In the genomic region with DNA sequence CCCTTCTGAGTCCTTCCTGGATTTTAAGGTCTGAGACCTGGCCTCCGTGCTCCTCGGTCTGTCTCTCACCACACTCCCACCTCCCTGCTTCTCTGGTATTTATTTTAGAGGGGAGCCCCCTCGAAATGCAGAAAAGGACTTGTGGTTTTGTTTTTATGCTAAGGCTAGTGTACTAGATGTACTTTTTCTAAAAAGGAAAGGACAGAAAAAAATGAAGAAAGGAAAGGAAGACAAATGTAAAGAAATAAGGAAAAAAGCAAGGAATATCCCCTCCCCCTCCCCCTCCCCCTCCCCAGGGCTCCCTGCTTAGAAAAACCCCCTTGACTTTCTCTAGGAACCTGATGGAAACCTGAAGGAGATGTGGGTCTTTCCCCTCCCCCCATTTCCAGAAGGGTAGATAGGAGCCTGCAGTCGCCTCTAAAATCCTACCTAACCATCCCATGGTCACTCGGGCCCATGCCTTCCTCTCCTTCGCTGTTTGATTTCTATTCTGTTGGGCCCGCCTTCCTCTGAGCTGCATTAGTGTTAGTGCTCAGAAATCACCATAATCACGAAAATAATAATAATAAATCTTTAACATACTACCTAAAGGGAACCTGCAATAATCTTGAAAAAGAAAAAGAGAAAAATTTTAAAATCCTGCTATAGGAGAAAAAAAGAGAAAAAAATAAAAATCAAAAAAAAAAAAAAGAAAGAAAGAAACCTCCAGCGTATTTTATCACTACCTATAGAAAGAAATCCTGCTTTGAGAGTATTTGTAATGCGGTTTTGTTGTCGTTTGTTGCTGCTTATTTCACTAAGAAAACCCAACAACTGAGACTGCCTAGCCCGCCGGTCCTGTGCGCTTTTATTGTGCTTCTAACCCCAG, we compare ENCODE assay signal across 26 cellular contexts. TPM values are rescaled to one million over a fixed set of nuclear protein-coding genes. Genes with fewer than 3 reads are reported as not detected.
A peak's percentile ranks its signal among the peaks of the same experiment; 100 is the strongest.
DNase-seq lines count a peak whose midpoint lies in the region; ATAC-seq, FAIRE-seq and TF ChIP-seq lines count a peak whose summit lies in the region.
"Had no signal": no experiment of that assay in that cellular context is flagged by ENCODE, and none has a peak within 500 bp of the region (broad histone marks: within the 10 kb centered on the region; RNA-seq: fewer than 3 reads in every experiment).

No MANE protein-coding gene starts in this region.

- no peak for FAIRE-seq in small intestine (lab: Jason Lieb, UNC)

- intact Hi-C loops in tibial artery (cut with DNase I; ENCODE audit: low total_unique reads), result no loop called here

- peak overlapping the region; percentile 85 for H3K4me2 ChIP-seq in mesenchymal stem cell (ENCODE audit: low read length, poor library complexity, severe bottlenecking)

- H3K36me3 ChIP-seq in SJSA1, result no peaks in the 10 kb centered on the region
- no peaks in the 10 kb centered on the region for H3K36me3 ChIP-seq in mesenchymal stem cell (ENCODE audit: control insufficient read depth in 1 of 2, insufficient read depth in 2 of 2, low read depth in 1 of 2, low read length in 2 of 2)
- H3K36me3 ChIP-seq in tibial artery, result no peaks in the 10 kb centered on the region
- H3K36me3 ChIP-seq in small intestine (ENCODE audit: control insufficient read depth in 2 of 2, insufficient read depth in 2 of 2, low read length in 2 of 2), result no peaks in the 10 kb centered on the region
- H3K36me3 ChIP-seq: cardiac muscle cell, gastroesophageal sphincter, sigmoid colon had no signal

- H3K27ac ChIP-seq in SJSA1 (peak overlapping the region; percentile 84), mesenchymal stem cell (ENCODE audit: low read length, poor library complexity, severe bottlenecking) (peak overlapping the region; percentile 98), tibial artery (peak overlapping the region; percentile 98), small intestine (ENCODE audit: low read depth in 1 of 2, low read length in 1 of 2) (no peak overlapping the region)
- H3K27ac ChIP-seq: cardiac muscle cell, gastroesophageal sphincter, sigmoid colon had no signal

- no peak for TF ChIP-seq CTCF in tibial artery (IDR thresholded peaks at IDR 0.05)

- H3K4me3 Mint-ChIP-seq in activated naive CD4-positive, alpha-beta T cell treated with anti-CD3 and anti-CD28 coated beads, Interleukin-2, amount 50 U/mL, for 24 hours, result no peak overlapping the region

- H3K4me1 ChIP-seq in SJSA1 (replicated peaks), result peaks cover 68% of the 10 kb centered on the region
- H3K4me1 ChIP-seq in mesenchymal stem cell (ENCODE audit: control insufficient read depth, insufficient read depth, low read depth, low read length), result peaks cover 32% of the 10 kb centered on the region
- peaks cover 0 to 80% (median 44%) of the 10 kb centered on the region in 4 donors for H3K4me1 ChIP-seq in tibial artery
- no peaks in the 10 kb centered on the region for H3K4me1 ChIP-seq in small intestine (ENCODE audit: control insufficient read depth in 2 of 2, insufficient read depth in 1 of 2, low read depth in 1 of 2, low read length in 1 of 2)

- H2AFZ ChIP-seq in mesenchymal stem cell (ENCODE audit: low read depth, low read length), result no peak overlapping the region

- H3K4me3 ChIP-seq in SJSA1 (peak overlapping the region; percentile 37), mesenchymal stem cell (ENCODE audit: insufficient read depth in 1 of 2, low read depth in 1 of 2, low read length in 2 of 2) (peak overlapping the region in 1 of 2 experiments; percentile 85), tibial artery (peak overlapping the region in 1 of 2 donors; percentile 64), small intestine (ENCODE audit: low read depth in 1 of 2, low read length in 2 of 2) (no peak overlapping the region)
- H3K4me3 ChIP-seq: cardiac muscle cell, gastroesophageal sphincter, mucosa of descending colon, sigmoid colon had no signal

- 24% methylated on average over 4 of the region's 14 CpGs for WGBS in mesenchymal stem cell
- WGBS in small intestine, 3 donors, result 31 to 38% (median 31%) methylated on average over 14 of the region's 14 CpGs

- peak overlapping the region; percentile 96 for H3K9ac ChIP-seq in mesenchymal stem cell (ENCODE audit: low read length)

- no peaks in the 10 kb centered on the region for H3K79me1 ChIP-seq in mesenchymal stem cell (replicated peaks; ENCODE audit: low read length, poor library complexity, severe bottlenecking)

- H2BK5ac ChIP-seq in mesenchymal stem cell (ENCODE audit: low read depth, low read length, poor library complexity, severe bottlenecking), result no peak overlapping the region

- H3K27me3 Mint-ChIP-seq in activated naive CD4-positive, alpha-beta T cell treated with anti-CD3 and anti-CD28 coated beads, Interleukin-2, amount 50 U/mL, for 24 hours, result peaks cover 64% of the 10 kb centered on the region

- H3K27ac Mint-ChIP-seq in activated naive CD4-positive, alpha-beta T cell treated with anti-CD3 and anti-CD28 coated beads, Interleukin-2, amount 50 U/mL, for 24 hours, result peak overlapping the region; percentile 76
- no peak overlapping the region for H3K27ac Mint-ChIP-seq in activated naive CD4-positive, alpha-beta T cell treated with anti-CD3 and anti-CD28 coated beads, Interleukin-2, amount 50 U/mL, for 72 hours
- H3K27ac Mint-ChIP-seq: CD4-positive, CD25-positive, alpha-beta regulatory T cell had no signal

- H4K91ac ChIP-seq in mesenchymal stem cell (ENCODE audit: low read length), result no peak overlapping the region

- ATAC-seq in activated naive CD4-positive, alpha-beta T cell treated with anti-CD3 and anti-CD28 coated beads, Interleukin-2, amount 50 U/mL, for 72 hours, result no peak
- ATAC-seq in HG03108 (IDR thresholded peaks at IDR 0.05; ENCODE audit: unreplicated experiment), result no peak
- ATAC-seq: gastroesophageal sphincter, left lobe of liver, mucosa of descending colon had no signal

- H3K9me3 Mint-ChIP-seq in activated naive CD4-positive, alpha-beta T cell treated with anti-CD3 and anti-CD28 coated beads, Interleukin-2, amount 50 U/mL, for 24 hours, result no peaks in the 10 kb centered on the region
- no peaks in the 10 kb centered on the region for H3K9me3 Mint-ChIP-seq in activated naive CD4-positive, alpha-beta T cell treated with anti-CD3 and anti-CD28 coated beads, Interleukin-2, amount 50 U/mL, for 72 hours

- H3K9me3 ChIP-seq in SJSA1 (replicated peaks) (no peaks in the 10 kb centered on the region), mesenchymal stem cell (ENCODE audit: control insufficient read depth, low read length) (no peaks in the 10 kb centered on the region), tibial artery (no peaks in the 10 kb centered on the region), small intestine (ENCODE audit: control insufficient read depth, low read depth) (no peaks in the 10 kb centered on the region)
- H3K9me3 ChIP-seq: gastroesophageal sphincter, mucosa of descending colon, sigmoid colon had no signal

- H3K23ac ChIP-seq in mesenchymal stem cell (ENCODE audit: low read length in 2 of 2), result peak overlapping the region in 1 of 2 experiments; percentile 36

- peak overlapping the region; percentile 75 for H2AK5ac ChIP-seq in mesenchymal stem cell (ENCODE audit: low read length, severe bottlenecking)

- H4K8ac ChIP-seq in mesenchymal stem cell (ENCODE audit: low read length), result peak overlapping the region; percentile 60

- H2BK15ac ChIP-seq in mesenchymal stem cell (ENCODE audit: low read depth, poor library complexity, severe bottlenecking), result no peak overlapping the region

- peaks cover 35% of the 10 kb centered on the region for H3K4me1 Mint-ChIP-seq in activated naive CD4-positive, alpha-beta T cell treated with anti-CD3 and anti-CD28 coated beads, Interleukin-2, amount 50 U/mL, for 24 hours

- no peak overlapping the region for H2BK12ac ChIP-seq in mesenchymal stem cell (ENCODE audit: low read length in 2 of 2)

- H3K18ac ChIP-seq in mesenchymal stem cell (ENCODE audit: low read depth in 1 of 2, low read length in 2 of 2), result peak overlapping the region in 1 of 2 experiments; percentile 83

- no peaks in the 10 kb centered on the region for H3K27me3 ChIP-seq in SJSA1 (replicated peaks)
- no peaks in the 10 kb centered on the region for H3K27me3 ChIP-seq in mesenchymal stem cell (ENCODE audit: control insufficient read depth in 1 of 2, insufficient read depth in 1 of 2, low read length in 2 of 2)
- H3K27me3 ChIP-seq in tibial artery, result no peaks in the 10 kb centered on the region
- peaks cover 12 to 64% of the 10 kb centered on the region in 2 donors for H3K27me3 ChIP-seq in small intestine (ENCODE audit: control insufficient read depth in 2 of 2, insufficient read depth in 2 of 2, low read length in 2 of 2)

- H3K14ac ChIP-seq in mesenchymal stem cell (ENCODE audit: low read length in 2 of 2), result peak overlapping the region in 1 of 2 experiments; percentile 36

- H3K36me3 Mint-ChIP-seq in activated naive CD4-positive, alpha-beta T cell treated with anti-CD3 and anti-CD28 coated beads, Interleukin-2, amount 50 U/mL, for 24 hours, result no peaks in the 10 kb centered on the region
- peaks cover 0 to 7% of the 10 kb centered on the region in 2 donors for H3K36me3 Mint-ChIP-seq in activated naive CD4-positive, alpha-beta T cell treated with anti-CD3 and anti-CD28 coated beads, Interleukin-2, amount 50 U/mL, for 72 hours
- H3K36me3 Mint-ChIP-seq: CD4-positive, CD25-positive, alpha-beta regulatory T cell had no signal

- no peak overlapping the region for H2BK120ac ChIP-seq in mesenchymal stem cell (ENCODE audit: low read depth, low read length)

- DNase-seq in activated naive CD4-positive, alpha-beta T cell treated with anti-CD3 and anti-CD28 coated beads, Interleukin-2, amount 50 U/mL, for 72 hours (ENCODE audit: low spot score in 2 of 2), result no peak
- DNase-seq in SJSA1 (ENCODE audit: low read depth in 1 of 2, low spot score in 2 of 2) (peak in 1 of 2 experiments; percentile 47), mesenchymal stem cell (no peak), tibial artery (no peak), putamen (ENCODE audit: low spot score) (no peak), small intestine (no peak)
- DNase-seq: 8988T; activated CD4-positive, CD25-positive, alpha-beta regulatory T cell; CD4-positive, CD25-positive, alpha-beta regulatory T cell; IMR-90; mucosa of descending colon; NCI-H1092 treated with DMSO at 0.1 percent for 48 hours; NCI-H2081 treated with DMSO at 0.1 percent for 48 hours; NCI-H510A treated with DMSO at 0.1 percent for 48 hours; occipital lobe; Right ventricle myocardium superior; sigmoid colon; stimulated activated CD4-positive, alpha-beta T cell treated with anti-CD3 and anti-CD28 coated beads, Interleukin-2, amount 100 ng/mL, for 48 hours had no signal

- peak overlapping the region in 1 of 2 experiments; percentile 80 for H3K4ac ChIP-seq in mesenchymal stem cell (ENCODE audit: low read depth in 1 of 2, low read length in 2 of 2)

RNA-seq across cellular contexts. Expression of a gene that starts 3.1 kb away (rescaled TPM):
- not detected for total RNA-seq in activated naive CD4-positive, alpha-beta T cell treated with anti-CD3 and anti-CD28 coated beads, Interleukin-2, amount 50 U/mL, for 72 hours
- total RNA-seq in SJSA1 (2014; rRNA removed; shearing (Covaris generic)), result 0.19 and 1.3 TPM in 2 replicates
- 66.4 TPM for polyA plus RNA-seq in mesenchymal stem cell (2013, experiment 1 of 2)
- 67.1 TPM for polyA plus RNA-seq in mesenchymal stem cell (2013, experiment 2 of 2)
- polyA plus RNA-seq in small intestine, result under 1 TPM in 1 of 3 donors, not detected in 2; 0.03 TPM
- total RNA-seq: activated CD8-positive, alpha-beta memory T cell treated with anti-CD3 and anti-CD28 coated beads for 36 hours; CD4-positive, CD25-positive, alpha-beta regulatory T cell; dermis microvascular lymphatic vessel endothelial cell; left lobe of liver; mucosa of descending colon; occipital lobe; Right ventricle myocardium superior; sigmoid colon; T-helper 1 cell treated with Interleukin-12 subunit alpha and Interleukin-12 subunit beta and Interleukin-4 antibody, amounts not matched to agents 30 ng/mL and 1 ng/mL, for 36 hours had no signal
- polyA plus RNA-seq: cardiac muscle cell; CD4-positive, CD25-positive, alpha-beta regulatory T cell had no signal

RNA-seq across cellular contexts. Expression of a gene that starts 11.9 kb away (rescaled TPM):
- total RNA-seq in activated naive CD4-positive, alpha-beta T cell treated with anti-CD3 and anti-CD28 coated beads, Interleukin-2, amount 50 U/mL, for 72 hours, result not detected
- 9.6 and 14.2 TPM in 2 replicates for total RNA-seq in SJSA1 (2014; rRNA removed; shearing (Covaris generic))
- polyA plus RNA-seq in mesenchymal stem cell (2013, experiment 1 of 2), result 18.0 TPM
- polyA plus RNA-seq in mesenchymal stem cell (2013, experiment 2 of 2), result 18.5 TPM
- not detected for polyA plus RNA-seq in small intestine
- total RNA-seq: activated CD8-positive, alpha-beta memory T cell treated with anti-CD3 and anti-CD28 coated beads for 36 hours; cardiac muscle cell; CD4-positive, CD25-positive, alpha-beta regulatory T cell; gastroesophageal sphincter; IMR-90; left lobe of liver; mucosa of descending colon; occipital lobe; Right ventricle myocardium superior; sigmoid colon; T-helper 1 cell treated with Interleukin-12 subunit alpha and Interleukin-12 subunit beta and Interleukin-4 antibody, amounts not matched to agents 30 ng/mL and 1 ng/mL, for 36 hours had no signal
- polyA plus RNA-seq: cardiac muscle cell; CD4-positive, CD25-positive, alpha-beta regulatory T cell had no signal

RNA-seq across cellular contexts. Expression of a gene that starts 16.3 kb away (rescaled TPM):
- not detected for total RNA-seq in activated naive CD4-positive, alpha-beta T cell treated with anti-CD3 and anti-CD28 coated beads, Interleukin-2, amount 50 U/mL, for 72 hours
- total RNA-seq in SJSA1 (2014; rRNA removed; shearing (Covaris generic)), result 2.9 and 6.2 TPM in 2 replicates
- 49.1 TPM for polyA plus RNA-seq in mesenchymal stem cell (2013, experiment 1 of 2)
- polyA plus RNA-seq in mesenchymal stem cell (2013, experiment 2 of 2), result 49.1 TPM
- 1 to 10 TPM in 2 of 3 donors, not detected in 1; 1.5 to 1.9 TPM for polyA plus RNA-seq in small intestine
- total RNA-seq: activated CD8-positive, alpha-beta memory T cell treated with anti-CD3 and anti-CD28 coated beads for 36 hours; cardiac muscle cell; CD4-positive, CD25-positive, alpha-beta regulatory T cell; dermis microvascular lymphatic vessel endothelial cell; IMR-90; left lobe of liver; occipital lobe; sigmoid colon; T-helper 1 cell treated with Interleukin-12 subunit alpha and Interleukin-12 subunit beta and Interleukin-4 antibody, amounts not matched to agents 30 ng/mL and 1 ng/mL, for 36 hours had no signal
- polyA plus RNA-seq: cardiac muscle cell; CD4-positive, CD25-positive, alpha-beta regulatory T cell; sigmoid colon had no signal

RNA-seq across cellular contexts. Expression of a gene that starts 21.0 kb away (rescaled TPM):
- not detected for total RNA-seq in activated naive CD4-positive, alpha-beta T cell treated with anti-CD3 and anti-CD28 coated beads, Interleukin-2, amount 50 U/mL, for 72 hours
- not detected in 2 replicates for total RNA-seq in SJSA1 (2014; rRNA removed; shearing (Covaris generic))
- polyA plus RNA-seq in mesenchymal stem cell (2013, experiment 1 of 2), result 0.30 TPM
- 0.27 TPM for polyA plus RNA-seq in mesenchymal stem cell (2013, experiment 2 of 2)
- under 1 TPM in 1 of 3 donors, not detected in 2; 0.63 TPM for polyA plus RNA-seq in small intestine
- total RNA-seq: activated CD8-positive, alpha-beta memory T cell treated with anti-CD3 and anti-CD28 coated beads for 36 hours; cardiac muscle cell; CD4-positive, CD25-positive, alpha-beta regulatory T cell; dermis microvascular lymphatic vessel endothelial cell; IMR-90; left lobe of liver; mucosa of descending colon; occipital lobe; Right ventricle myocardium superior; T-helper 1 cell treated with Interleukin-12 subunit alpha and Interleukin-12 subunit beta and Interleukin-4 antibody, amounts not matched to agents 30 ng/mL and 1 ng/mL, for 36 hours had no signal
- polyA plus RNA-seq: cardiac muscle cell; CD4-positive, CD25-positive, alpha-beta regulatory T cell; IMR-90 had no signal

RNA-seq across cellular contexts. Expression of a gene that starts 27.0 kb away (rescaled TPM):
- total RNA-seq in activated naive CD4-positive, alpha-beta T cell treated with anti-CD3 and anti-CD28 coated beads, Interleukin-2, amount 50 U/mL, for 72 hours, result not detected
- total RNA-seq in SJSA1 (2014; rRNA removed; shearing (Covaris generic)), result 3.2 and 7.5 TPM in 2 replicates
- polyA plus RNA-seq in mesenchymal stem cell (2013, experiment 1 of 2), result 8.9 TPM
- 9.4 TPM for polyA plus RNA-seq in mesenchymal stem cell (2013, experiment 2 of 2)
- not detected for polyA plus RNA-seq in small intestine
- total RNA-seq: activated CD8-positive, alpha-beta memory T cell treated with anti-CD3 and anti-CD28 coated beads for 36 hours; cardiac muscle cell; CD4-positive, CD25-positive, alpha-beta regulatory T cell; dermis microvascular lymphatic vessel endothelial cell; gastroesophageal sphincter; IMR-90; mucosa of descending colon; occipital lobe; Right ventricle myocardium superior; sigmoid colon; T-helper 1 cell treated with Interleukin-12 subunit alpha and Interleukin-12 subunit beta and Interleukin-4 antibody, amounts not matched to agents 30 ng/mL and 1 ng/mL, for 36 hours had no signal
- polyA plus RNA-seq: cardiac muscle cell; CD4-positive, CD25-positive, alpha-beta regulatory T cell; sigmoid colon had no signal

Comparison
In these comparisons a context has a peak if more than half of its experiments do, and no peak if none do; other contexts are left out.
1. H3K27ac ChIP-seq: peak in SJSA1 (single experiment), mesenchymal stem cell (single experiment) and tibial artery (2 of 2); none in small intestine (0 of 2).